ENCODE assay signal across 8 cellular contexts in genomic region chr3:52444860-52445793, GRCh38. TPM values are rescaled to one million over a fixed set of nuclear protein-coding genes. Genes with fewer than 3 reads are reported as not detected.
A peak's percentile ranks its signal among the peaks of the same experiment; 100 is the strongest.
DNase-seq lines count a peak whose midpoint lies in the region; ATAC-seq and TF ChIP-seq lines count a peak whose summit lies in the region.

SEMA3G (minus strand) TSS chr3:52445103; CDS start chr3:52445027, 76 bp downstream.

- no peaks in the 10 kb centered on the region for H3K9me3 Mint-ChIP-seq in activated CD4-positive, alpha-beta T cell treated with anti-CD3 and anti-CD28 coated beads, Interleukin-2, amount 10 ng/mL, durations not matched to agents 7 days and 5 days

- TF ChIP-seq CTCF in GM13976 (IDR thresholded peaks at IDR 0.05; ENCODE audit: borderline replicate concordance, control extremely low read depth, extremely low read depth, insufficient read depth, missing control alignments): peak; percentile 35
- TF ChIP-seq CTCF in dorsolateral prefrontal cortex (IDR thresholded peaks at IDR 0.05 in 54 of 56, conservative IDR thresholded peaks at IDR 0.05 in 2 of 56; ENCODE audit: low read depth in 1 of 56, partially characterized antibody in 56 of 56): peak in 40 of 56 donors; percentile 11 to 47 (median 26)

- H3K79me2 ChIP-seq in mesendoderm (ENCODE audit: control insufficient read depth, insufficient read depth, low read length): no peaks in the 10 kb centered on the region

- no CpG with 5 or more reads among the region's 19 CpGs for WGBS in mesendoderm (ENCODE audit: extremely low coverage, insufficient coverage, low lambda C conversion rate)

- H3K4ac ChIP-seq in mesendoderm (ENCODE audit: low read depth, low read length): no peak within 1 kb of the TSS

- DNase-seq in GM13976 (ENCODE audit: low spot score) (peak; percentile 88), NCI-H510A treated with DMSO at 0.1 percent for 48 hours (lab: John Stamatoyannopoulos, UW) (peak; percentile 25), dorsolateral prefrontal cortex (peak in 1 of 10 donors; percentile 94), mesendoderm (peak; percentile 89)
- DNase-seq in activated CD4-positive, alpha-beta T cell treated with anti-CD3 and anti-CD28 coated beads, Interleukin-2, amount 10 ng/mL, durations not matched to agents 7 days and 5 days: peak; percentile 87
- DNase-seq in stimulated activated CD8-positive, alpha-beta memory T cell treated with anti-CD3 and anti-CD28 coated beads, Interleukin-7, amount 100 ng/mL, for 24 hours (ENCODE audit: low read depth): peak; percentile 59

- H2AK5ac ChIP-seq in mesendoderm (ENCODE audit: low read length): peak within 1 kb of the TSS; percentile 45

- no peaks in the 10 kb centered on the region for H3K79me1 ChIP-seq in mesendoderm (ENCODE audit: low read length)

- CTCF ChIA-PET in activated CD4-positive, alpha-beta T cell treated with anti-CD3 and anti-CD28 coated beads, Interleukin-2, amount 10 ng/mL, durations not matched to agents 7 days and 5 days (lab: Charles Lee): interaction anchor here (0.8 to 2.3 kb wide), 10 partner anchors 9 to 225 kb away, joined by 3 to 7 read pairs (median 4); partner anchors contain the start of gene TNNC1

- H3K4me2 ChIP-seq in mesendoderm (ENCODE audit: low read length): no peak within 1 kb of the TSS

- H3K18ac ChIP-seq in mesendoderm (ENCODE audit: low read length): no peak within 1 kb of the TSS

- H3K4me3 ChIP-seq in dorsolateral prefrontal cortex: peak within 1 kb of the TSS in 25 of 59 donors; percentile 8 to 50 (median 35)
- no peak within 1 kb of the TSS for H3K4me3 ChIP-seq in mesendoderm (ENCODE audit: low read length)

- H3K27me3 Mint-ChIP-seq in activated CD4-positive, alpha-beta T cell treated with anti-CD3 and anti-CD28 coated beads, Interleukin-2, amount 10 ng/mL, durations not matched to agents 7 days and 5 days: no peaks in the 10 kb centered on the region

- peak within 1 kb of the TSS; percentile 42 for H3K9ac ChIP-seq in mesendoderm (ENCODE audit: low read length)

- H4K5ac ChIP-seq in mesendoderm (ENCODE audit: low read length): no peak within 1 kb of the TSS

- ATAC-seq in HG02798 (IDR thresholded peaks at IDR 0.05; ENCODE audit: poor library complexity, unreplicated experiment) (peak; percentile 87), GM18870 (IDR thresholded peaks at IDR 0.05; ENCODE audit: unreplicated experiment) (no peak)

- no peak within 1 kb of the TSS for H3K4me3 Mint-ChIP-seq in activated CD4-positive, alpha-beta T cell treated with anti-CD3 and anti-CD28 coated beads, Interleukin-2, amount 10 ng/mL, durations not matched to agents 7 days and 5 days

- intact Hi-C loops in dorsolateral prefrontal cortex (cut with DNase I): loop anchor here in 1 of 2 donors (5.0 kb wide), 1 partner anchor 153 kb away; no protein-coding TSS in a partner anchor

- no peaks in the 10 kb centered on the region for H3K4me1 ChIP-seq in mesendoderm (ENCODE audit: control insufficient read depth, low read depth, low read length)

- POLR2A ChIA-PET in activated CD4-positive, alpha-beta T cell treated with anti-CD3 and anti-CD28 coated beads, Interleukin-2, amount 10 ng/mL, durations not matched to agents 7 days and 5 days (lab: Charles Lee): no interaction called here

- H4K8ac ChIP-seq in mesendoderm (ENCODE audit: low read depth, low read length): no peak within 1 kb of the TSS

- H3K27ac Mint-ChIP-seq in activated CD4-positive, alpha-beta T cell treated with anti-CD3 and anti-CD28 coated beads, Interleukin-2, amount 10 ng/mL, durations not matched to agents 7 days and 5 days: no peak within 1 kb of the TSS

- H2BK120ac ChIP-seq in mesendoderm (ENCODE audit: low read depth, low read length): no peak within 1 kb of the TSS

- peaks cover 11% of the 10 kb centered on the region for H3K4me1 Mint-ChIP-seq in activated CD4-positive, alpha-beta T cell treated with anti-CD3 and anti-CD28 coated beads, Interleukin-2, amount 10 ng/mL, durations not matched to agents 7 days and 5 days

- H3K27me3 ChIP-seq in dorsolateral prefrontal cortex: no peaks in the 10 kb centered on the region
- H3K27me3 ChIP-seq in mesendoderm (ENCODE audit: insufficient read depth, low read length, poor library complexity): no peaks in the 10 kb centered on the region

- H3K27ac ChIP-seq in dorsolateral prefrontal cortex: peak within 1 kb of the TSS in 2 of 59 donors; percentile 18 to 64
- H3K27ac ChIP-seq in mesendoderm (ENCODE audit: low read depth, low read length): no peak within 1 kb of the TSS

- H3K56ac ChIP-seq in mesendoderm (ENCODE audit: low read length): peak within 1 kb of the TSS; percentile 83

- H2BK15ac ChIP-seq in mesendoderm (replicated peaks; ENCODE audit: low read depth): no peak within 1 kb of the TSS

- no peaks in the 10 kb centered on the region for H3K36me3 ChIP-seq in mesendoderm (ENCODE audit: control insufficient read depth, insufficient read depth, low read length)

- peak within 1 kb of the TSS; percentile 24 for H3K23ac ChIP-seq in mesendoderm (ENCODE audit: low read length)

- in situ Hi-C loops in GM13976 (cut with MboI; ENCODE audit: low sequenced_read_pairs, unreplicated experiment): no loop called here

- H2BK5ac ChIP-seq in mesendoderm (ENCODE audit: low read length): no peak within 1 kb of the TSS

- no peaks in the 10 kb centered on the region for H3K36me3 Mint-ChIP-seq in activated CD4-positive, alpha-beta T cell treated with anti-CD3 and anti-CD28 coated beads, Interleukin-2, amount 10 ng/mL, durations not matched to agents 7 days and 5 days (ENCODE audit: low read depth)

RNA-seq across cellular contexts. Expression of gene SEMA3G, which starts in this region (rescaled TPM):
- under 1 TPM in 1 of 2 experiments, not detected in 1; 0.15 TPM for total RNA-seq in activated CD4-positive, alpha-beta T cell treated with anti-CD3 and anti-CD28 coated beads, Interleukin-2, amount 10 ng/mL, durations not matched to agents 7 days and 5 days
- 10 to 100 TPM in 36 of 120 experiments, 1 to 10 TPM in 84; 1.6 to 23.6 (median 7.0) TPM for total RNA-seq in dorsolateral prefrontal cortex
- polyA plus RNA-seq in mesendoderm (2013, experiment 1 of 2): 0.56 TPM
- polyA plus RNA-seq in mesendoderm (2013, experiment 2 of 2): 0.62 TPM

Comparison
In these comparisons a context has a peak if more than half of its experiments do, and no peak if none do; other contexts are left out.
1. Peak in DNase-seq in activated CD4-positive, alpha-beta T cell treated with anti-CD3 and anti-CD28 coated beads, Interleukin-2, amount 10 ng/mL, durations not matched to agents 7 days and 5 days; RNA of the gene not detected or under 1 TPM.